3 cellular contexts compared by ENCODE assay signal in genomic region chr6:150627154-150627553, GRCh38.
A peak's percentile ranks its signal among the peaks of the same experiment; 100 is the strongest.
TF ChIP-seq lines count a peak whose summit lies in the region.

No MANE protein-coding gene starts in this region.

TF ChIP-seq in A549, 52 proteins besides CTCF, POLR2A, EP300 and RAD21:
- TF ChIP-seq RCOR1 (IDR thresholded peaks at IDR 0.05; ENCODE audit: low read depth, low read length) = no peak
- no peak for TF ChIP-seq ZNF302 (CRISPR knock-in tag; IDR thresholded peaks at IDR 0.05)
- peak; percentile 55 for TF ChIP-seq MAFK (IDR thresholded peaks at IDR 0.05; ENCODE audit: partially characterized antibody)
- TF ChIP-seq MAX (IDR thresholded peaks at IDR 0.05) = no peak

TF ChIP-seq in IMR-90, 13 proteins besides CTCF, POLR2A, EP300 and RAD21:
- TF ChIP-seq RCOR1 (IDR thresholded peaks at IDR 0.05; ENCODE audit: insufficient replicate concordance, low read length) (no peak), MAFK (IDR thresholded peaks at IDR 0.05; ENCODE audit: low read depth, low read length) (peak; percentile 66)

TF ChIP-seq in K562, 482 proteins besides CTCF, POLR2A, EP300 and RAD21:
- TF ChIP-seq MAFF (IDR thresholded peaks at IDR 0.05; ENCODE audit: low read length) (peak; percentile 55), C11orf30 (IDR thresholded peaks at IDR 0.05; ENCODE audit: low read depth) (peak; percentile 52), MAFG (tag; conservative IDR thresholded peaks at IDR 0.05) (peak; percentile 50), MAFK (IDR thresholded peaks at IDR 0.05; ENCODE audit: low read length) (0 out of 2 replicates have a peak, but pooled peaks have one; percentile 35), MIER1 (IDR thresholded peaks at IDR 0.05; ENCODE audit: low read depth) (no peak), ZNF316 (IDR thresholded peaks at IDR 0.05) (peak; percentile 69)
- TF ChIP-seq, protein P1, sequence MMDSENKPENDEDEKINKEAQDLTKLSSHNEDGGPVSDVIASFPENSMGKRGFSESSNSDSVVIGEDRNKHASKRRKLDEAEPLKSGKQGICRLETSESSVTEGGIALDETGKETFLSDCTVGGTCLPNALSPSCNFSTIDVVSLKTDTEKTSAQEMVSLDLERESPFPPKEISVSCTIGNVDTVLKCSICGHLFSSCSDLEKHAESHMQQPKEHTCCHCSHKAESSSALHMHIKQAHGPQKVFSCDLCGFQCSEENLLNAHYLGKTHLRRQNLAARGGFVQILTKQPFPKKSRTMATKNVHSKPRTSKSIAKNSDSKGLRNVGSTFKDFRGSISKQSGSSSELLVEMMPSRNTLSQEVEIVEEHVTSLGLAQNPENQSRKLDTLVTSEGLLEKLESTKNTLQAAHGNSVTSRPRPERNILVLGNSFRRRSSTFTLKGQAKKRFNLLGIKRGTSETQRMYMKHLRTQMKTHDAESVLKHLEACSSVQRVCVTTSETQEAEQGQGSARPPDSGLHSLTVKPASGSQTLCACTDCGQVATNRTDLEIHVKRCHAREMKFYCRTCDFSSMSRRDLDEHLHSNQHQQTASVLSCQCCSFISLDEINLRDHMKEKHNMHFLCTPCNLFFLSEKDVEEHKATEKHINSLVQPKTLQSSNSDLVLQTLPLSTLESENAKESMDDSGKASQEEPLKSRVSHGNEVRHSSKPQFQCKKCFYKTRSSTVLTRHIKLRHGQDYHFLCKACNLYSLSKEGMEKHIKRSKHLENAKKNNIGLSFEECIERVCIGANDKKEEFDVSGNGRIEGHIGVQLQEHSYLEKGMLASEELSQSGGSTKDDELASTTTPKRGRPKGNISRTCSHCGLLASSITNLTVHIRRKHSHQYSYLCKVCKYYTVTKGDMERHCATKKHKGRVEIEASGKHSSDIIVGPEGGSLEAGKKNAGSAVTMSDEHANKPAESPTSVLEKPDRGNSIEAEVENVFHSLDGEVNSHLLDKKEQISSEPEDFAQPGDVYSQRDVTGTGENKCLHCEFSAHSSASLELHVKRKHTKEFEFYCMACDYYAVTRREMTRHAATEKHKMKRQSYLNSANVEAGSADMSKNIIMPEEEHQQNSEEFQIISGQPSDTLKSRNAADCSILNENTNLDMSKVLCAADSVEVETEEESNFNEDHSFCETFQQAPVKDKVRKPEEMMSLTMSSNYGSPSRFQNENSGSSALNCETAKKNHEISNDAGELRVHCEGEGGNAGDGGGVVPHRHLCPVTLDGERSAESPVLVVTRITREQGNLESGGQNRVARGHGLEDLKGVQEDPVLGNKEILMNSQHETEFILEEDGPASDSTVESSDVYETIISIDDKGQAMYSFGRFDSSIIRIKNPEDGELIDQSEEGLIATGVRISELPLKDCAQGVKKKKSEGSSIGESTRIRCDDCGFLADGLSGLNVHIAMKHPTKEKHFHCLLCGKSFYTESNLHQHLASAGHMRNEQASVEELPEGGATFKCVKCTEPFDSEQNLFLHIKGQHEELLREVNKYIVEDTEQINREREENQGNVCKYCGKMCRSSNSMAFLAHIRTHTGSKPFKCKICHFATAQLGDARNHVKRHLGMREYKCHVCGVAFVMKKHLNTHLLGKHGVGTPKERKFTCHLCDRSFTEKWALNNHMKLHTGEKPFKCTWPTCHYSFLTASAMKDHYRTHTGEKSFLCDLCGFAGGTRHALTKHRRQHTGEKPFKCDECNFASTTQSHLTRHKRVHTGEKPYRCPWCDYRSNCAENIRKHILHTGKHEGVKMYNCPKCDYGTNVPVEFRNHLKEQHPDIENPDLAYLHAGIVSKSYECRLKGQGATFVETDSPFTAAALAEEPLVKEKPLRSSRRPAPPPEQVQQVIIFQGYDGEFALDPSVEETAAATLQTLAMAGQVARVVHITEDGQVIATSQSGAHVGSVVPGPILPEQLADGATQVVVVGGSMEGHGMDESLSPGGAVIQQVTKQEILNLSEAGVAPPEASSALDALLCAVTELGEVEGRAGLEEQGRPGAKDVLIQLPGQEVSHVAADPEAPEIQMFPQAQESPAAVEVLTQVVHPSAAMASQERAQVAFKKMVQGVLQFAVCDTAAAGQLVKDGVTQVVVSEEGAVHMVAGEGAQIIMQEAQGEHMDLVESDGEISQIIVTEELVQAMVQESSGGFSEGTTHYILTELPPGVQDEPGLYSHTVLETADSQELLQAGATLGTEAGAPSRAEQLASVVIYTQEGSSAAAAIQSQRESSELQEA (IDR thresholded peaks at IDR 0.05; ENCODE audit: low read depth) = no peak
